23 cellular contexts compared by ENCODE assay signal in the genomic region with DNA sequence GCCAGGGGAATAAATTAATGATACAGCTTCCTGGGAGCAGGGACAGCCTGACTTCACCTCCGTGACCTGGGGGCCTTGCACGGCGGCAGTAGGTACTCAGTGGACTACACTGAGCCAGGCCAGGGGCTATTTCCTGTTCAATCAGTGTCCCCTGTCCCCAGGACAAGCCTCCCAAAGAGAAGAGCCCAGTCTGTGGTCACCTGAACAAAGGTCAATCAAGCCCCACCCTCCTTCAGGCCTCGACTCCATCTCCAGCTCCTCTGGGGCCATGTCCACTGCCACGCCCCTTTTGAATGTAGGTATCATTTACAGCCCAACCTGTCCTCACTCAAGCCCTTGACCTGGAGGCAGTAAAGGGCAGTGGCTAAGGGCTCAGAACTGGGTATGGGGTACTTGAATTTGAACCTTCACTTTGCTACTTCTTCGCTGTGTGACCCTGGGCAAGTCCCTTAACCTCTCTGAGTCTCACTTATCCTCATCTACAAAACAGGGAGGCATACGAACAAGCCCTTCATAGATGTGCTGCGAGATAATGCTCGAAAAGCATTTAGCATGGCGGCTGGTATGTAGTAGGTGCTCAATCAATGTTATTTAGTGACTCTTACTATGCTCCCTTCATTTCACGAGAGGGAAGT. TPM values are rescaled to one million over a fixed set of nuclear protein-coding genes. Genes with fewer than 3 reads are reported as not detected.
DNase-seq lines count a peak whose midpoint lies in the region; ATAC-seq, FAIRE-seq and TF ChIP-seq lines count a peak whose summit lies in the region.
"Had no signal": no experiment of that assay in that cellular context is flagged by ENCODE, and none has a peak within 500 bp of the region (broad histone marks: within the 10 kb centered on the region; RNA-seq: fewer than 3 reads in every experiment).

No MANE protein-coding gene starts in this region.

- no peaks in the 10 kb centered on the region for H3K79me2 ChIP-seq in H1 (ENCODE audit: control insufficient read depth in 1 of 2, insufficient read depth in 2 of 2, low read length in 2 of 2)

- TF ChIP-seq POLR2A in H1 (IDR thresholded peaks at IDR 0.05; ENCODE audit: control extremely low read depth in 1 of 2, low read depth in 2 of 2, low read length in 2 of 2) (no peak), testis (IDR thresholded peaks at IDR 0.05) (no peak)

- no peak overlapping the region for H2AK5ac ChIP-seq in H1 (ENCODE audit: low read depth, low read length)

- H4K5ac ChIP-seq in H1 (ENCODE audit: insufficient read length, low read depth, low read length), result no peak overlapping the region

- no peaks in the 10 kb centered on the region for H3K23me2 ChIP-seq in H1 (ENCODE audit: low read depth, low read length)

- no peak overlapping the region for H2BK15ac ChIP-seq in H1 (ENCODE audit: low read length)

- no peak overlapping the region for H4K8ac ChIP-seq in H1 (ENCODE audit: extremely low read depth, insufficient read depth, low read length)

- no peak for TF ChIP-seq RAD21 in H1 (IDR thresholded peaks at IDR 0.05 in 1 of 2, conservative IDR thresholded peaks at IDR 0.05 in 1 of 2; ENCODE audit: low read depth in 2 of 2, low read length in 2 of 2)

- WGBS in H1 (ENCODE audit: extremely low coverage in 1 of 2, insufficient coverage in 1 of 2, insufficient read length in 1 of 2, insufficient replicate concordance in 2 of 2, low coverage in 1 of 2, low lambda C conversion rate in 2 of 2, missing lambda C conversion rate in 1 of 2), 2 experiments, result 90% methylated on average over 11 of the region's 11 CpGs; no CpG with 5 or more reads in 1 of the 2 experiments
- 85 to 91% methylated on average over 11 of the region's 11 CpGs for whole genome bisulfite sequencing in testis, 2 donors

- H3K4ac ChIP-seq in H1 (replicated peaks; ENCODE audit: insufficient read length, low read depth, low read length), result no peak overlapping the region

- ATAC-seq in GM19035 (IDR thresholded peaks at IDR 0.05; ENCODE audit: unreplicated experiment), result no peak
- ATAC-seq: HCT116 had no signal

- no peaks in the 10 kb centered on the region for H3K79me1 ChIP-seq in H1 (ENCODE audit: low read depth, low read length)

- POLR2A ChIA-PET in HEK293 (lab: Yijun Ruan, JAX) (no interaction called here), H1 (lab: Charles Lee; ENCODE audit: partially characterized antibody) (interaction anchor here (1.7 kb wide), 1 partner anchor 61 kb away, joined by 5 read pairs; a partner anchor contains a TSS)

- H3K4me1 ChIP-seq in HEK293 (ENCODE audit: control insufficient read depth, insufficient read depth, low read length) (no peaks in the 10 kb centered on the region), H1 (replicated peaks in 1 of 4; ENCODE audit: control insufficient read depth in 3 of 4, insufficient read depth in 4 of 4, low read length in 3 of 4) (no peaks in the 10 kb centered on the region), muscle layer of duodenum (ENCODE audit: control insufficient read depth in 1 of 2, insufficient read depth in 2 of 2, low read length in 2 of 2) (peaks cover 0 to 89% of the 10 kb centered on the region in 2 donors), tibial artery (peaks cover 0 to 97% (median 64%) of the 10 kb centered on the region in 4 donors), testis (peaks cover 13% of the 10 kb centered on the region)
- H3K4me1 ChIP-seq: BE2C had no signal

- no peak overlapping the region for H2BK12ac ChIP-seq in H1 (ENCODE audit: low read depth, low read length)

- intact Hi-C loops in tibial artery (cut with DNase I; ENCODE audit: low total_unique reads), result no loop called here
- intact Hi-C loops in testis (cut with DNase I; ENCODE audit: low total_unique reads), result no loop called here

- no peak for DNase-seq in H1 (ENCODE audit: low read depth in 1 of 2, low spot score in 2 of 2)
- no peak for DNase-seq in tibial artery
- DNase-seq in testis, result no peak
- DNase-seq in stimulated activated CD4-positive, alpha-beta T cell treated with anti-CD3 and anti-CD28 coated beads, Interleukin-4, amount 100 ng/mL, for 4 hours, result no peak
- no peak for DNase-seq in activated T-cell treated with anti-CD3 and anti-CD28 coated beads for 4 hours
- DNase-seq: BE2C; CD4-positive, CD25-positive, alpha-beta regulatory T cell; COR-L47; GM23248; NCI-H1417 treated with DMSO at 0.1 percent for 48 hours; NCI-H187 treated with DMSO at 0.1 percent for 48 hours; NCI-H2227 treated with DMSO at 0.1 percent for 48 hours; NCI-H510A treated with DMSO at 0.1 percent for 48 hours; NCI-H774; Right ventricle myocardium superior had no signal

- no peak for FAIRE-seq in H1 (lab: Jason Lieb, UNC)
- FAIRE-seq: A204.1, G401.6, RCC 7860 had no signal

- H3K23ac ChIP-seq in H1 (ENCODE audit: insufficient read length), result no peak overlapping the region

- H3K56ac ChIP-seq in H1 (replicated peaks; ENCODE audit: insufficient read length, low read depth, low read length), result no peak overlapping the region

- H2BK20ac ChIP-seq in H1 (ENCODE audit: low read length), result no peak overlapping the region

- H3K4me2 ChIP-seq in H1 (ENCODE audit: insufficient read depth in 1 of 2, low read depth in 2 of 2, low read length in 2 of 2), result no peak overlapping the region

- H3K27ac ChIP-seq in HEK293 (ENCODE audit: extremely low read depth, low read depth, low read length) (no peak overlapping the region), H1 (ENCODE audit: low read depth, low read length) (no peak overlapping the region), muscle layer of duodenum (ENCODE audit: low read length) (peak overlapping the region; percentile 67), tibial artery (peak overlapping the region; percentile 73 to 97), testis (peak overlapping the region in 1 of 2 donors; percentile 77)
- H3K27ac ChIP-seq: GM23248 had no signal

- H2BK5ac ChIP-seq in H1 (ENCODE audit: low read depth, low read length), result no peak overlapping the region

- H4K20me1 ChIP-seq in H1 (replicated peaks in 1 of 2; ENCODE audit: control insufficient read depth in 1 of 2, insufficient read depth in 2 of 2, low read length in 2 of 2), result no peaks in the 10 kb centered on the region

- H3K27me3 ChIP-seq in H1 (replicated peaks in 1 of 4; ENCODE audit: control insufficient read depth in 3 of 4, extremely low read depth in 1 of 4, insufficient read depth in 3 of 4, low read length in 3 of 4), result no peaks in the 10 kb centered on the region
- no peaks in the 10 kb centered on the region for H3K27me3 ChIP-seq in muscle layer of duodenum (ENCODE audit: low read depth, low read length)
- no peaks in the 10 kb centered on the region for H3K27me3 ChIP-seq in tibial artery
- no peaks in the 10 kb centered on the region for H3K27me3 ChIP-seq in testis
- H3K27me3 ChIP-seq: BE2C had no signal

- H3K14ac ChIP-seq in H1 (ENCODE audit: insufficient read length), result no peak overlapping the region

- no peak overlapping the region for H4K91ac ChIP-seq in H1 (replicated peaks; ENCODE audit: insufficient read length, low read length)

- TF ChIP-seq EP300 in H1 (IDR thresholded peaks at IDR 0.05; ENCODE audit: borderline replicate concordance in 1 of 2, low read depth in 2 of 2, low read length in 2 of 2), result no peak

- no peak overlapping the region for H3K9ac ChIP-seq in H1 (replicated peaks in 1 of 4; ENCODE audit: extremely low read depth in 1 of 4, low read depth in 3 of 4, low read length in 3 of 4)
- H3K9ac ChIP-seq: GM23248 had no signal

- CTCF ChIA-PET in HEK293 (lab: Yijun Ruan, JAX) (no interaction called here), H1 (lab: Charles Lee; ENCODE audit: partially characterized antibody) (interaction anchor here (1.0 to 1.6 kb wide), 4 partner anchors 50 to 72 kb away, joined by 3 to 4 read pairs (median 4); no protein-coding TSS in a partner anchor)

- TF ChIP-seq CTCF in HEK293 (tag by site-specific recombination; IDR thresholded peaks at IDR 0.05), result no peak
- TF ChIP-seq CTCF in H1 (IDR thresholded peaks at IDR 0.05; ENCODE audit: control extremely low read depth in 1 of 3, insufficient read depth in 1 of 3, low read depth in 1 of 3, low read length in 3 of 3), result no peak
- no peak for TF ChIP-seq CTCF in tibial artery (IDR thresholded peaks at IDR 0.05)
- no peak for TF ChIP-seq CTCF in testis (IDR thresholded peaks at IDR 0.05)

- no peak overlapping the region for H2AFZ ChIP-seq in H1 (ENCODE audit: low read length)
- H2AFZ ChIP-seq: GM23248 had no signal

- H2BK120ac ChIP-seq in H1 (replicated peaks; ENCODE audit: low read depth, low read length), result no peak overlapping the region

- H3K36me3 ChIP-seq in HEK293 (ENCODE audit: control insufficient read depth in 2 of 2, insufficient read depth in 1 of 2, low read length in 2 of 2) (no peaks in the 10 kb centered on the region), H1 (ENCODE audit: control insufficient read depth in 2 of 4, insufficient read depth in 4 of 4, low read length in 3 of 4) (no peaks in the 10 kb centered on the region), muscle layer of duodenum (ENCODE audit: control insufficient read depth in 1 of 2, insufficient read depth in 2 of 2, low read length in 2 of 2) (peaks cover 0 to 5% of the 10 kb centered on the region in 2 donors), tibial artery (peaks cover 28 to 55% (median 31%) of the 10 kb centered on the region in 3 donors), testis (ENCODE audit: low read depth, missing control alignments) (no peaks in the 10 kb centered on the region)
- H3K36me3 ChIP-seq: BE2C had no signal

- no peak overlapping the region for H3K18ac ChIP-seq in H1 (ENCODE audit: extremely low read depth, low read length)

- H3K4me3 ChIP-seq in HEK293 (ENCODE audit: low read depth, low read length) (no peak overlapping the region), H1 (ENCODE audit: extremely low read depth in 1 of 4, insufficient read depth in 2 of 4, low read depth in 3 of 4, low read length in 4 of 4) (no peak overlapping the region), muscle layer of duodenum (ENCODE audit: low read depth in 1 of 2, low read length in 2 of 2) (no peak overlapping the region), tibial artery (no peak overlapping the region), testis (no peak overlapping the region)
- H3K4me3 ChIP-seq: GM23248 had no signal

- H3K9me3 ChIP-seq in HEK293 (ENCODE audit: control insufficient read depth, insufficient read depth, low read depth, low read length), result no peaks in the 10 kb centered on the region
- H3K9me3 ChIP-seq in H1 (ENCODE audit: insufficient read depth in 2 of 2, low read depth in 1 of 2, low read length in 1 of 2), result no peaks in the 10 kb centered on the region
- H3K9me3 ChIP-seq in muscle layer of duodenum (ENCODE audit: control insufficient read depth in 1 of 2, low read length in 2 of 2), result no peaks in the 10 kb centered on the region
- H3K9me3 ChIP-seq in tibial artery, result no peaks in the 10 kb centered on the region
- no peaks in the 10 kb centered on the region for H3K9me3 ChIP-seq in testis
- H3K9me3 ChIP-seq: BE2C had no signal

RNA-seq across cellular contexts. Expression of a gene that starts 29.0 kb away (rescaled TPM):
- total RNA-seq in H1 (2021; fragmentation: NEBNext Ultra II Directional; extraction: Animal tissue kit (Norgen Biotek cat#: 25700)), result 0.71 and 0.78 TPM in 2 replicates
- polyA plus RNA-seq in H1 (2011; rRNA removed), result 0.11 and 0.20 TPM in 2 replicates
- polyA plus RNA-seq in H1 (2011; cell fraction: cytosol; rRNA removed), result 0.40 TPM
- polyA plus RNA-seq in H1 (2011; cell fraction: nucleus; rRNA removed), result 0.39 TPM
- 0.93 to 1.4 TPM (median 1.0 TPM) in 4 replicates for polyA plus RNA-seq in H1 (2012, experiment 1 of 2)
- polyA plus RNA-seq in H1 (2012, experiment 2 of 2), result 0.21 TPM
- polyA plus RNA-seq in H1 (2013, experiment 1 of 2), result 0.63 TPM
- polyA plus RNA-seq in H1 (2013, experiment 2 of 2), result 0.79 TPM
- polyA minus RNA-seq in H1 (2011; rRNA and poly(A)+ RNA removed), result 0.60 and 0.63 TPM in 2 replicates
- 0.73 TPM for polyA minus RNA-seq in H1 (2011; cell fraction: cytosol; rRNA and poly(A)+ RNA removed)
- 0.50 TPM for polyA minus RNA-seq in H1 (2011; cell fraction: nucleus; rRNA and poly(A)+ RNA removed)
- total RNA-seq in testis, result 100 to 1,000 TPM; 263 to 271 TPM
- polyA plus RNA-seq in testis (ENCODE audit: insufficient read depth, low read depth, low replicate concordance), result 276 TPM
- total RNA-seq: CD4-positive, CD25-positive, alpha-beta regulatory T cell; GM23248; M059J had no signal

Comparison
In these comparisons a context has a peak if more than half of its experiments do, and no peak if none do; other contexts are left out.
1. H3K27ac ChIP-seq: peak in muscle layer of duodenum (single experiment) and tibial artery (2 of 2); none in HEK293 (single experiment) and H1 (single experiment).
2. RNA of a gene that starts 29.0 kb away (total RNA-seq): 263 to 271 TPM in testis; 0.71 to 0.78 TPM in H1; every median in the first group is over 100 times any median in the second.